8 cellular contexts compared by ENCODE assay signal in the genomic region with DNA sequence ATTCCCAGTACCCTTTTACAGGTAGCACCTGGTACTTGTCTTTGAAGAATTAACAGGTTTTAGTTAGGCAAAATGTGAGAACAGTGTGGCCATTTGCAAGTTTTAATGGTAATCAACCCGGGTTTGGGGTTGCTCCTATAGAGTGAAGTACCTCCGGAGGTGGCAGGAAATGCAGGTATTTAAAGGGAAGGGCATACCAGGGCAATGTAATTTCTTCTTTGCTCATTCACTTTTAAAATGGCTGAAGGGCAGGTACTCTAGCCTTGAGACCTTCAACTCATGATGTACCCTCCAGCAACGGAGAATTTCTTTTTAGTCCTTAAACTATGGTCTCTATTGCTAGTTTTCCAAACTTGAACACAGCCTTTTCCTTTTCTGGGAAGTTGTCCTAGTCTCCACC. TPM values are rescaled to one million over a fixed set of nuclear protein-coding genes. Genes with fewer than 3 reads are reported as not detected.
DNase-seq lines count a peak whose midpoint lies in the region; ATAC-seq and TF ChIP-seq lines count a peak whose summit lies in the region.

No MANE protein-coding gene starts in this region.

- CTCF ChIA-PET in AG04450 (lab: Charles Lee): interaction anchor here (0.6 kb wide), 1 partner anchor 31 kb away, joined by 3 read pairs; no protein-coding TSS in a partner anchor

- peak overlapping the region; percentile 96 for H3K4me3 ChIP-seq in AG04450 (ENCODE audit: low read depth, low read length)
- H3K4me3 ChIP-seq in muscle layer of colon (ENCODE audit: low read depth in 1 of 2, low read length in 2 of 2): peak overlapping the region in 1 of 2 donors; percentile 82

- ATAC-seq in HG03045 (IDR thresholded peaks at IDR 0.05; ENCODE audit: unreplicated experiment) (no peak), HG02870 (IDR thresholded peaks at IDR 0.05; ENCODE audit: unreplicated experiment) (no peak)

- H3K36me3 ChIP-seq in KOPT-K1 (ENCODE audit: insufficient read depth, low read length): peaks cover 9% of the 10 kb centered on the region; the same call in 1 of the 2 replicates
- no peaks in the 10 kb centered on the region for H3K36me3 ChIP-seq in muscle layer of colon (ENCODE audit: insufficient read depth, low read length)

- H3K9ac ChIP-seq in muscle layer of colon (ENCODE audit: low read length): no peak overlapping the region

- no peak for TF ChIP-seq CTCF in AG04450 (IDR thresholded peaks at IDR 0.05; ENCODE audit: low read depth, low read length)

- DNase-seq in AG04450 (ENCODE audit: low read depth, low spot score) (no peak), caudate nucleus (lab: John Stamatoyannopoulos, UW) (no peak), hypothalamus (lab: John Stamatoyannopoulos, UW) (no peak)
- DNase-seq in stimulated activated CD4-positive, alpha-beta T cell treated with anti-CD3 and anti-CD28 coated beads, Interleukin-1b, Interleukin-23, amount 100 ng/mL, for 48 hours: no peak

- H3K9me3 ChIP-seq in AG04450 (ENCODE audit: control insufficient read depth, insufficient read depth, low read length) (peaks cover 11% of the 10 kb centered on the region), KOPT-K1 (ENCODE audit: insufficient read depth, low read length, poor library complexity, severe bottlenecking) (no peaks in the 10 kb centered on the region), muscle layer of colon (ENCODE audit: low read length) (no peaks in the 10 kb centered on the region)

- peaks cover 28% of the 10 kb centered on the region for H3K4me1 ChIP-seq in muscle layer of colon (ENCODE audit: insufficient read depth, low read length)

- H3K27ac ChIP-seq in AG04450 (ENCODE audit: low read depth, low read length) (no peak overlapping the region), KOPT-K1 (ENCODE audit: low read depth, low read length, poor library complexity, severe bottlenecking) (peak overlapping the region; percentile 93), caudate nucleus (ENCODE audit: low read depth, low read length) (peak overlapping the region; percentile 100), muscle layer of colon (ENCODE audit: low read depth, low read length) (peak overlapping the region; percentile 87)

- POLR2A ChIA-PET in AG04450 (lab: Yijun Ruan, JAX): no interaction called here

- H3K27me3 ChIP-seq in AG04450 (ENCODE audit: control insufficient read depth, insufficient read depth, low read length) (no peaks in the 10 kb centered on the region), muscle layer of colon (ENCODE audit: control insufficient read depth in 1 of 2, insufficient read depth in 2 of 2, low read length in 2 of 2) (no peaks in the 10 kb centered on the region)

RNA-seq across cellular contexts. Expression of gene HSPA4, which starts 1.3 kb away (rescaled TPM):
- 63.8 and 96.9 TPM in 2 replicates for polyA plus RNA-seq in AG04450 (2011; rRNA removed)
- polyA minus RNA-seq in AG04450 (2011; rRNA and poly(A)+ RNA removed): 50.8 and 104 TPM in 2 replicates

RNA-seq across cellular contexts. Expression of gene ZCCHC10, which starts 24.2 kb away (rescaled TPM):
- polyA plus RNA-seq in AG04450 (2011; rRNA removed): 27.7 and 28.8 TPM in 2 replicates
- 12.6 and 13.7 TPM in 2 replicates for polyA minus RNA-seq in AG04450 (2011; rRNA and poly(A)+ RNA removed)
